15 cellular contexts compared by ENCODE assay signal in the genomic region with DNA sequence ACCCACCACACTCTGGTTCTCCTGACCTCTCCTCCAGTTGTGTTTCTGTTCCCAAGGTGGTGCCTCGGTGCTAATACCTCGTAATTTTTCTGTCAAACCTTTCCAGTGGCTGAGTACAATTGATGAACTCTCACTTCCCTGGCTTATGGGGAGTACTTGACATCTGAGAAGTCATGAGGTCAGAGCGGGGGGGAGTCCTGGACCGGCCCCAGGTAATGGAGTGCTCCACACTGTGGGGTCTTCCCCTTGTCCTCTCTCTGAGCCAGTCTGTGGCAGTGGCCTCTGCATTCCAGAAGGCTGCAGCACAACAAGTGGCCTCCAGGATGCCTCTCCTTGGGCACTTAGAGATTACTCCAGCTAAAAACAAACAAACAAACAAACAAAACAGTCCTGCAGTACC.
DNase-seq lines count a peak whose midpoint lies in the region; ATAC-seq lines count a peak whose summit lies in the region.
"Had no signal": no experiment of that assay in that cellular context is flagged by ENCODE, and none has a peak within 500 bp of the region (broad histone marks: within the 10 kb centered on the region; RNA-seq: fewer than 3 reads in every experiment).

No MANE protein-coding gene starts in this region.

- H2BK120ac ChIP-seq in mesendoderm (ENCODE audit: low read depth, low read length): no peak overlapping the region

- H3K36me3 Mint-ChIP-seq in stimulated activated naive CD8-positive, alpha-beta T cell treated with anti-CD3 and anti-CD28 coated beads, Interleukin-15, Interleukin-2, amounts not matched to agents 100 ng/mL and 50 ng/mL, for 24 hours (ENCODE audit: low read depth): no peaks in the 10 kb centered on the region
- no peaks in the 10 kb centered on the region for H3K36me3 Mint-ChIP-seq in T-cell
- no peaks in the 10 kb centered on the region for H3K36me3 Mint-ChIP-seq in stimulated activated memory B cell treated with anti-CD40 and anti-IgM and Interleukin-4, amounts not matched to agents 10 μg/mL and 1 μg/mL and 100 μg/mL, for 72 hours
- no peaks in the 10 kb centered on the region for H3K36me3 Mint-ChIP-seq in CD4-positive, alpha-beta memory T cell

- H3K27ac ChIP-seq in mesendoderm (ENCODE audit: low read depth, low read length): no peak overlapping the region
- H3K27ac ChIP-seq in CD4-positive, alpha-beta memory T cell (ENCODE audit: low read depth, low read length): no peak overlapping the region
- H3K27ac ChIP-seq: PC-9, SJCRH30 had no signal

- peaks cover 6% of the 10 kb centered on the region for H3K27me3 Mint-ChIP-seq in stimulated activated naive CD8-positive, alpha-beta T cell treated with anti-CD3 and anti-CD28 coated beads, Interleukin-15, Interleukin-2, amounts not matched to agents 100 ng/mL and 50 ng/mL, for 24 hours
- no peaks in the 10 kb centered on the region for H3K27me3 Mint-ChIP-seq in T-cell
- H3K27me3 Mint-ChIP-seq in stimulated activated memory B cell treated with anti-CD40 and anti-IgM and Interleukin-4, amounts not matched to agents 10 μg/mL and 1 μg/mL and 100 μg/mL, for 72 hours: no peaks in the 10 kb centered on the region
- peaks cover 0 to 3% of the 10 kb centered on the region in 2 donors for H3K27me3 Mint-ChIP-seq in CD4-positive, alpha-beta memory T cell

- H3K36me3 ChIP-seq in mesendoderm (ENCODE audit: control insufficient read depth, insufficient read depth, low read length): no peaks in the 10 kb centered on the region
- no peaks in the 10 kb centered on the region for H3K36me3 ChIP-seq in CD4-positive, alpha-beta memory T cell (ENCODE audit: insufficient read depth, low read length)
- H3K36me3 ChIP-seq: BE2C, SJCRH30 had no signal

- H2AK5ac ChIP-seq in mesendoderm (ENCODE audit: low read length): no peak overlapping the region

- no peaks in the 10 kb centered on the region for H3K9me3 Mint-ChIP-seq in stimulated activated naive CD8-positive, alpha-beta T cell treated with anti-CD3 and anti-CD28 coated beads, Interleukin-15, Interleukin-2, amounts not matched to agents 100 ng/mL and 50 ng/mL, for 24 hours
- no peaks in the 10 kb centered on the region for H3K9me3 Mint-ChIP-seq in T-cell
- H3K9me3 Mint-ChIP-seq in stimulated activated memory B cell treated with anti-CD40 and anti-IgM and Interleukin-4, amounts not matched to agents 10 μg/mL and 1 μg/mL and 100 μg/mL, for 72 hours: no peaks in the 10 kb centered on the region
- H3K9me3 Mint-ChIP-seq in CD4-positive, alpha-beta memory T cell: no peaks in the 10 kb centered on the region

- H3K9ac ChIP-seq in mesendoderm (ENCODE audit: low read length): no peak overlapping the region

- H3K23ac ChIP-seq in mesendoderm (ENCODE audit: low read length): no peak overlapping the region

- H3K18ac ChIP-seq in mesendoderm (ENCODE audit: low read length): no peak overlapping the region

- DNase-seq in stimulated activated naive CD8-positive, alpha-beta T cell treated with anti-CD3 and anti-CD28 coated beads, Interleukin-15, Interleukin-2, amounts not matched to agents 100 U/mL and 50 U/mL, for 24 hours: no peak
- DNase-seq in T-cell: no peak
- peak; percentile 25 for DNase-seq in mesendoderm
- no peak for DNase-seq in CD4-positive, alpha-beta memory T cell
- DNase-seq in cerebellar cortex (ENCODE audit: low spot score): no peak
- DNase-seq: BE2C, NCI-H1417 treated with DMSO at 0.1 percent for 48 hours, NCI-H1930, NCI-H446 treated with DMSO at 0.1 percent for 48 hours, NCI-H774, PC-9, SJCRH30 had no signal

- H3K4me3 Mint-ChIP-seq in stimulated activated naive CD8-positive, alpha-beta T cell treated with anti-CD3 and anti-CD28 coated beads, Interleukin-15, Interleukin-2, amounts not matched to agents 100 ng/mL and 50 ng/mL, for 24 hours: no peak overlapping the region
- peak overlapping the region in 1 of 3 donors; percentile 33 for H3K4me3 Mint-ChIP-seq in T-cell
- no peak overlapping the region for H3K4me3 Mint-ChIP-seq in stimulated activated memory B cell treated with anti-CD40 and anti-IgM and Interleukin-4, amounts not matched to agents 10 μg/mL and 1 μg/mL and 100 μg/mL, for 72 hours
- peak overlapping the region in 2 of 8 donors; percentile 54 to 78 for H3K4me3 Mint-ChIP-seq in CD4-positive, alpha-beta memory T cell

- POLR2A ChIA-PET in T-cell (lab: Charles Lee): no interaction called here
- POLR2A ChIA-PET in CD4-positive, alpha-beta memory T cell (lab: Charles Lee; ENCODE audit: partially characterized antibody): interaction anchor here (1.2 to 2.7 kb wide), 2 partner anchors 31 to 33 kb away, joined by 3 to 21 read pairs; no protein-coding TSS in a partner anchor

- H3K9me3 ChIP-seq in CD4-positive, alpha-beta memory T cell (ENCODE audit: control insufficient read depth in 1 of 2, low read length in 2 of 2): no peaks in the 10 kb centered on the region
- H3K9me3 ChIP-seq: BE2C, SJCRH30 had no signal

- H3K56ac ChIP-seq in mesendoderm (ENCODE audit: low read length): no peak overlapping the region

- no peak overlapping the region for H3K4me3 ChIP-seq in mesendoderm (ENCODE audit: low read length)
- H3K4me3 ChIP-seq in CD4-positive, alpha-beta memory T cell (ENCODE audit: low read length in 2 of 2): no peak overlapping the region
- H3K4me3 ChIP-seq: PC-9, SJCRH30 had no signal

- H3K27ac Mint-ChIP-seq in stimulated activated naive CD8-positive, alpha-beta T cell treated with anti-CD3 and anti-CD28 coated beads, Interleukin-15, Interleukin-2, amounts not matched to agents 100 ng/mL and 50 ng/mL, for 24 hours: peak overlapping the region; percentile 0
- H3K27ac Mint-ChIP-seq in T-cell: peak overlapping the region; percentile 50 to 86
- H3K27ac Mint-ChIP-seq in stimulated activated memory B cell treated with anti-CD40 and anti-IgM and Interleukin-4, amounts not matched to agents 10 μg/mL and 1 μg/mL and 100 μg/mL, for 72 hours: peak overlapping the region; percentile 73
- peak overlapping the region in 1 of 7 donors; percentile 81 for H3K27ac Mint-ChIP-seq in CD4-positive, alpha-beta memory T cell

- no peak overlapping the region for H2BK5ac ChIP-seq in mesendoderm (ENCODE audit: low read length)

- no peaks in the 10 kb centered on the region for H3K79me2 ChIP-seq in mesendoderm (ENCODE audit: control insufficient read depth, insufficient read depth, low read length)

- H4K5ac ChIP-seq in mesendoderm (ENCODE audit: low read length): no peak overlapping the region

- no peak overlapping the region for H2BK15ac ChIP-seq in mesendoderm (replicated peaks; ENCODE audit: low read depth)

- no CpG with 5 or more reads among the region's 4 CpGs for WGBS in mesendoderm (ENCODE audit: extremely low coverage, insufficient coverage, low lambda C conversion rate)

- H3K4me2 ChIP-seq in mesendoderm (ENCODE audit: low read length): no peak overlapping the region
- H3K4me2 ChIP-seq: PC-9 had no signal

- intact Hi-C loops in CD4-positive, alpha-beta memory T cell (cut with micrococcal nuclease): loop anchor here (5.0 to 10.0 kb wide), 2 partner anchors 166 to 1967 kb away; no protein-coding TSS in a partner anchor

- no peak for ATAC-seq in stimulated activated naive CD8-positive, alpha-beta T cell treated with anti-CD3 and anti-CD28 coated beads, Interleukin-15, Interleukin-2, amounts not matched to agents 100 U/mL and 50 U/mL, for 24 hours
- ATAC-seq in T-cell (replicated peaks in 1 of 4) (no peak), GM19452 (IDR thresholded peaks at IDR 0.05; ENCODE audit: unreplicated experiment) (no peak)
- no peak for ATAC-seq in stimulated activated memory B cell treated with anti-CD40 and anti-IgM and Interleukin-4, amounts not matched to agents 10 μg/mL and 1 μg/mL and 100 μg/mL, for 72 hours

- no peaks in the 10 kb centered on the region for H3K27me3 ChIP-seq in mesendoderm (ENCODE audit: insufficient read depth, low read length, poor library complexity)
- no peaks in the 10 kb centered on the region for H3K27me3 ChIP-seq in CD4-positive, alpha-beta memory T cell (ENCODE audit: insufficient read depth, low read length)
- H3K27me3 ChIP-seq: BE2C, SJCRH30 had no signal

- CTCF ChIA-PET in T-cell (lab: Charles Lee): interaction anchor here (0.6 to 5.2 kb wide), 4 partner anchors 24 to 176 kb away, joined by 3 to 170 read pairs (median 64); no protein-coding TSS in a partner anchor
- CTCF ChIA-PET in CD4-positive, alpha-beta memory T cell (lab: Charles Lee; ENCODE audit: partially characterized antibody): interaction anchor here (0.7 to 6.7 kb wide), 10 partner anchors 11 to 562 kb away, joined by 3 to 555 read pairs (median 12); no protein-coding TSS in a partner anchor

- H3K79me1 ChIP-seq in mesendoderm (ENCODE audit: low read length): no peaks in the 10 kb centered on the region

- no peak overlapping the region for H4K8ac ChIP-seq in mesendoderm (ENCODE audit: low read depth, low read length)

- peaks cover 56% of the 10 kb centered on the region for H3K4me1 Mint-ChIP-seq in stimulated activated naive CD8-positive, alpha-beta T cell treated with anti-CD3 and anti-CD28 coated beads, Interleukin-15, Interleukin-2, amounts not matched to agents 100 ng/mL and 50 ng/mL, for 24 hours (ENCODE audit: low read depth)
- H3K4me1 Mint-ChIP-seq in T-cell: peaks cover 50 to 64% (median 54%) of the 10 kb centered on the region in 3 donors
- peaks cover 31% of the 10 kb centered on the region for H3K4me1 Mint-ChIP-seq in stimulated activated memory B cell treated with anti-CD40 and anti-IgM and Interleukin-4, amounts not matched to agents 10 μg/mL and 1 μg/mL and 100 μg/mL, for 72 hours
- H3K4me1 Mint-ChIP-seq in CD4-positive, alpha-beta memory T cell: peaks cover 30 to 56% (median 43%) of the 10 kb centered on the region in 4 donors

- no peak overlapping the region for H3K4ac ChIP-seq in mesendoderm (ENCODE audit: low read depth, low read length)

- H3K4me1 ChIP-seq in mesendoderm (ENCODE audit: control insufficient read depth, low read depth, low read length): no peaks in the 10 kb centered on the region
- H3K4me1 ChIP-seq in CD4-positive, alpha-beta memory T cell (ENCODE audit: insufficient read depth, low read length): peaks cover 57% of the 10 kb centered on the region
- H3K4me1 ChIP-seq: BE2C had no signal
